13 cellular contexts compared by ENCODE assay signal in the genomic region with DNA sequence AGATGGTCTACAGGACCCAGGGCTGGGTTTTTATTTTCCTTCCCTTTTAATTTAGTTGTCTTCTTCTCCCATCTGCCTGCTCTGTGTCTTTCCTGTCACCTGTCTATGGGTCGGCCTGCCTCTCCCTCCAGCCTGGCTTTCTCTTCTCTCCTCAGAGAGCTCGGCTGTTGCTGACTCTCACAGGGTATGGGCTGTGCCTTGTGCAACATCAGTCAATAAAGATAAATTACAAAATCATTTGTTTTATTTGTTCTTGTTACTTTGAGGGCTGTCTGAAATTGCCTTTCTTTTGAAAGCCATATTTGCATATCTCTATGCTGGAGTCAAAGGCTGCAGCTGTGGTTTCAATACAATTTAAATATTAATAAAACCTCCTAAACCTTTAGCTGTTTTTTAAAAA.
"Had no signal": no experiment of that assay in that cellular context is flagged by ENCODE, and none has a peak within 500 bp of the region (broad histone marks: within the 10 kb centered on the region; RNA-seq: fewer than 3 reads in every experiment).

No MANE protein-coding gene starts in this region.

- H3K4me3 Mint-ChIP-seq: activated CD4-positive, alpha-beta T cell treated with anti-CD3 and anti-CD28 coated beads, Interleukin-2, amount 10 ng/mL, durations not matched to agents 7 days and 5 days; activated naive CD4-positive, alpha-beta T cell treated with anti-CD3 and anti-CD28 coated beads, Interleukin-2, amount 10 ng/mL, durations not matched to agents 7 days and 5 days; central memory CD8-positive, alpha-beta T cell; effector memory CD8-positive, alpha-beta T cell; nephron; T-helper 17 cell had no signal

- DNase-seq: activated CD4-positive, alpha-beta T cell treated with anti-CD3 and anti-CD28 coated beads, Interleukin-2, amount 10 ng/mL, durations not matched to agents 7 days and 5 days; activated CD4-positive, CD25-positive, alpha-beta regulatory T cell; activated naive CD4-positive, alpha-beta T cell treated with anti-CD3 and anti-CD28 coated beads, Interleukin-2, amount 10 ng/mL, durations not matched to agents 7 days and 5 days; activated T-cell treated with anti-CD3 and anti-CD28 coated beads for 4 hours; effector memory CD8-positive, alpha-beta T cell; hippocampal formation; left cardiac atrium; pancreas; retina; T-helper 17 cell had no signal

- H3K9me3 ChIP-seq: pancreas had no signal

- H3K4me1 ChIP-seq: pancreas had no signal

- H3K27me3 Mint-ChIP-seq: activated CD4-positive, alpha-beta T cell treated with anti-CD3 and anti-CD28 coated beads, Interleukin-2, amount 10 ng/mL, durations not matched to agents 7 days and 5 days; activated naive CD4-positive, alpha-beta T cell treated with anti-CD3 and anti-CD28 coated beads, Interleukin-2, amount 10 ng/mL, durations not matched to agents 7 days and 5 days; central memory CD8-positive, alpha-beta T cell; effector memory CD8-positive, alpha-beta T cell; T-helper 17 cell had no signal

- ATAC-seq: effector memory CD8-positive, alpha-beta T cell; left cardiac atrium; pancreas; T-helper 17 cell had no signal

- H3K27ac Mint-ChIP-seq: activated CD4-positive, alpha-beta T cell treated with anti-CD3 and anti-CD28 coated beads, Interleukin-2, amount 10 ng/mL, durations not matched to agents 7 days and 5 days; activated naive CD4-positive, alpha-beta T cell treated with anti-CD3 and anti-CD28 coated beads, Interleukin-2, amount 10 ng/mL, durations not matched to agents 7 days and 5 days; activated T-helper 2 cell treated with anti-CD3 and anti-CD28 coated beads, Interferon-gamma antibody, Interleukin-2, Interleukin-4, amounts not matched to agents 10 μg/mL and 5 μg/mL and 100 μg/mL, durations not matched to agents 14 hours and 24 hours and 36 hours; T-helper 17 cell had no signal

- H3K36me3 ChIP-seq: pancreas had no signal

- H3K4me3 ChIP-seq: pancreas had no signal

- H3K27ac ChIP-seq: pancreas had no signal

- H3K4me1 Mint-ChIP-seq: activated CD4-positive, alpha-beta T cell treated with anti-CD3 and anti-CD28 coated beads, Interleukin-2, amount 10 ng/mL, durations not matched to agents 7 days and 5 days; activated naive CD4-positive, alpha-beta T cell treated with anti-CD3 and anti-CD28 coated beads, Interleukin-2, amount 10 ng/mL, durations not matched to agents 7 days and 5 days; central memory CD8-positive, alpha-beta T cell; nephron; T-helper 17 cell had no signal

- H3K27me3 ChIP-seq: pancreas had no signal

- H3K9me3 Mint-ChIP-seq: activated CD4-positive, alpha-beta T cell treated with anti-CD3 and anti-CD28 coated beads, Interleukin-2, amount 10 ng/mL, durations not matched to agents 7 days and 5 days; activated naive CD4-positive, alpha-beta T cell treated with anti-CD3 and anti-CD28 coated beads, Interleukin-2, amount 10 ng/mL, durations not matched to agents 7 days and 5 days; activated T-helper 2 cell treated with anti-CD3 and anti-CD28 coated beads, Interferon-gamma antibody, Interleukin-2, Interleukin-4, amounts not matched to agents 10 μg/mL and 5 μg/mL and 100 μg/mL, durations not matched to agents 14 hours and 24 hours and 36 hours; central memory CD8-positive, alpha-beta T cell; effector memory CD8-positive, alpha-beta T cell; nephron had no signal
